ENCODE assay signal across 9 cellular contexts in genomic region chr1:6624712-6625578, GRCh38. TPM values are rescaled to one million over a fixed set of nuclear protein-coding genes. Genes with fewer than 3 reads are reported as not detected.
A peak's percentile ranks its signal among the peaks of the same experiment; 100 is the strongest.
DNase-seq lines count a peak whose midpoint lies in the region; ATAC-seq, FAIRE-seq and TF ChIP-seq lines count a peak whose summit lies in the region.
"Had no signal": no experiment of that assay in that cellular context is flagged by ENCODE, and none has a peak within 500 bp of the region (broad histone marks: within the 10 kb centered on the region; RNA-seq: fewer than 3 reads in every experiment).

Gene THAP3, plus strand, starts transcription at chr1:6624868. Its CDS starts 351 bp downstream, at chr1:6625219.

- H3K36me3 ChIP-seq in HepG2 (replicated peaks in 1 of 2; ENCODE audit: control insufficient read depth in 1 of 2, insufficient read depth in 2 of 2, low read length in 2 of 2) = peaks cover 22 to 65% of the 10 kb centered on the region in 2 experiments; a peak in 4 of 5 replicates

- peak in 1 of 2 experiments; percentile 57; a peak in 1 of 4 replicates for TF ChIP-seq POLR2A in HepG2 (IDR thresholded peaks at IDR 0.05; ENCODE audit: insufficient read depth in 1 of 2, low read depth in 2 of 2, low read length in 2 of 2)

- TF ChIP-seq RAD21 in HepG2 (CRISPR knock-in tag; IDR thresholded peaks at IDR 0.05) = peak; percentile 18; the same call in 1 of the 2 replicates

- no peaks in the 10 kb centered on the region; the same call in 1 of the 2 replicates for H4K20me1 ChIP-seq in HepG2 (ENCODE audit: insufficient read depth, low read length)

- peaks cover 86% of the 10 kb centered on the region for H3K36me3 Mint-ChIP-seq in dendritic cell treated with granulocyte-macrophage colony-stimulating factor and Interleukin-4, amounts not matched to agents 40 ng/mL and 50 ng/mL, for 4 days (ENCODE audit: low read depth)

- DNase-seq in AG10803 (ENCODE audit: low read depth) = peak; percentile 85
- peak; percentile 91 for DNase-seq in NCI-H510A treated with DMSO at 0.1 percent for 48 hours (lab: John Stamatoyannopoulos, UW)
- DNase-seq in activated CD4-positive, alpha-beta T cell treated with anti-CD3 and anti-CD28 coated beads, Interleukin-2, amount 50 U/mL, for 1 hour = peak; percentile 93
- peak; percentile 73 for DNase-seq in HepG2 (ENCODE audit: low spot score)
- DNase-seq in stimulated activated CD4-positive, alpha-beta T cell treated with anti-CD3 and anti-CD28 coated beads, Interleukin-4, amount 100 ng/mL, for 1 hour = peak; percentile 92

- ATAC-seq in GM18873 (IDR thresholded peaks at IDR 0.05; ENCODE audit: low FRiP score, unreplicated experiment) = peak; percentile 41
- peak; percentile 83 for ATAC-seq in HG03135 (IDR thresholded peaks at IDR 0.05; ENCODE audit: unreplicated experiment)
- ATAC-seq in HepG2 = peak; percentile 88

- H3K27me3 ChIP-seq in HepG2 (ENCODE audit: control insufficient read depth in 1 of 2, insufficient read depth in 2 of 2, low read length in 2 of 2) = no peaks in the 10 kb centered on the region; a peak in 1 of 5 replicates

- H3K4me3 ChIP-seq in AG10803 (ENCODE audit: low read length) (peak within 1 kb of the TSS; percentile 72), HepG2 (replicated peaks in 1 of 3; ENCODE audit: insufficient read depth in 1 of 3, low read depth in 2 of 3, low read length in 3 of 3) (peak within 1 kb of the TSS; percentile 74 to 89 (median 88))

- in situ Hi-C loops in HepG2 (cut with HindIII; ENCODE audit: extremely low pct_ligation_motif_present, low pct_unique_long_range_greater_than_20kb) = no loop called here

- peak within 1 kb of the TSS; percentile 81 for H3K27ac Mint-ChIP-seq in dendritic cell treated with granulocyte-macrophage colony-stimulating factor and Interleukin-4, amounts not matched to agents 40 ng/mL and 50 ng/mL, for 4 days

- H3K9me3 Mint-ChIP-seq in dendritic cell treated with granulocyte-macrophage colony-stimulating factor and Interleukin-4, amounts not matched to agents 40 ng/mL and 50 ng/mL, for 4 days = no peaks in the 10 kb centered on the region

- H3K4me1 Mint-ChIP-seq in dendritic cell treated with granulocyte-macrophage colony-stimulating factor and Interleukin-4, amounts not matched to agents 40 ng/mL and 50 ng/mL, for 4 days (ENCODE audit: low read depth) = peaks cover 40% of the 10 kb centered on the region

- H3K27me3 Mint-ChIP-seq in dendritic cell treated with granulocyte-macrophage colony-stimulating factor and Interleukin-4, amounts not matched to agents 40 ng/mL and 50 ng/mL, for 4 days = no peaks in the 10 kb centered on the region

- H3K9ac ChIP-seq in HepG2 (ENCODE audit: insufficient read depth, low read depth, low read length) = peak within 1 kb of the TSS; percentile 92

- peaks cover 31% of the 10 kb centered on the region for H3K4me1 ChIP-seq in HepG2 (ENCODE audit: insufficient read depth, low read length)

- H3K79me2 ChIP-seq in HepG2 (ENCODE audit: insufficient read depth, low read length) = peaks cover 31% of the 10 kb centered on the region

- POLR2A ChIA-PET in HepG2 (lab: Yijun Ruan, JAX) = interaction anchor here (0.7 to 3.1 kb wide), 7 partner anchors 9 to 160 kb away, joined by 3 to 19 read pairs (median 5); partner anchors contain the start of genes CAMTA1, KLHL21, NOL9 and TAS1R1

- BruUV-seq in HepG2 (replicated peaks; lab: Mats Ljungman, UMichigan) = no TSS peak

- intact Hi-C loops in dendritic cell treated with granulocyte-macrophage colony-stimulating factor and Interleukin-4, amounts not matched to agents 40 ng/mL and 50 ng/mL, for 4 days (cut with micrococcal nuclease) = loop anchor here (2.0 kb wide), 1 partner anchor 44 kb away; no protein-coding TSS in a partner anchor
- intact Hi-C loops in HepG2 (cut with micrococcal nuclease; ENCODE audit: unreplicated experiment) = loop anchor here (5.0 kb wide), 1 partner anchor 43 kb away; no protein-coding TSS in a partner anchor

- peak within 1 kb of the TSS; percentile 73 for H3K27ac ChIP-seq in HepG2 (ENCODE audit: extremely low read length, insufficient read depth, low read length)

- CTCF ChIA-PET in HepG2 (lab: Yijun Ruan, JAX; ENCODE audit: low intra/inter-chr PET ratio, low total read pairs) = interaction anchor here (1.4 kb wide), 1 partner anchor 71 kb away, joined by 3 read pairs; the partner anchor contains the start of gene NOL9

- 16% methylated on average over 5 of the region's 73 CpGs for WGBS in HepG2 (ENCODE audit: low lambda C conversion rate)

- H3K9me3 ChIP-seq in HepG2 (ENCODE audit: low read length) = no peaks in the 10 kb centered on the region

- H3K4me2 ChIP-seq in HepG2 (ENCODE audit: low read depth, low read length) = peak within 1 kb of the TSS; percentile 93

- FAIRE-seq in HepG2 (lab: Jason Lieb, UNC) = peak; percentile 70
- FAIRE-seq: TTC549 had no signal

- peak within 1 kb of the TSS; percentile 85 for H3K4me3 Mint-ChIP-seq in dendritic cell treated with granulocyte-macrophage colony-stimulating factor and Interleukin-4, amounts not matched to agents 40 ng/mL and 50 ng/mL, for 4 days

- H2AFZ ChIP-seq in HepG2 (ENCODE audit: low read length) = no peak within 1 kb of the TSS

- TF ChIP-seq EP300 in HepG2 (IDR thresholded peaks at IDR 0.05; ENCODE audit: low read depth in 2 of 2, low read length in 2 of 2) = no peak
- no peak for TF ChIP-seq EP300 in HepG2 (CRISPR knock-in tag; IDR thresholded peaks at IDR 0.05; ENCODE audit: borderline replicate concordance)

- TF ChIP-seq CTCF in AG10803 (conservative IDR thresholded peaks at IDR 0.05; ENCODE audit: low read length) = no peak
- TF ChIP-seq CTCF in HepG2 (CRISPR knock-in tag; IDR thresholded peaks at IDR 0.05) = peak; percentile 71

TF ChIP-seq in HepG2, 621 proteins besides CTCF, POLR2A, EP300 and RAD21 (continues in another document):
- TF ChIP-seq ZBTB7A (CRISPR knock-in tag; IDR thresholded peaks at IDR 0.05) = no peak
- peak; percentile 27; the same call in 1 of the 2 replicates for TF ChIP-seq MAZ (IDR thresholded peaks at IDR 0.05; ENCODE audit: borderline replicate concordance, low read depth, low read length)
- TF ChIP-seq MAZ (CRISPR knock-in tag; IDR thresholded peaks at IDR 0.05; ENCODE audit: low read depth) = peak; percentile 80
- TF ChIP-seq WIZ (CRISPR knock-in tag; IDR thresholded peaks at IDR 0.05) = no peak

RNA-seq across cellular contexts. Expression of gene THAP3, which starts in this region (rescaled TPM):
- 14.9 and 15.0 TPM in 2 replicates for total RNA-seq in HepG2 (2016; rRNA removed; fragmentation: Illumina TruSeq; extraction: Trizol)
- total RNA-seq in HepG2 (2016; cell fraction: cytosol; rRNA removed; fragmentation: Illumina TruSeq; extraction: Trizol; ENCODE audit: low read depth) = 9.0 and 9.7 TPM in 2 replicates
- 15.7 and 15.9 TPM in 2 replicates for total RNA-seq in HepG2 (2016; cell fraction: insoluble cytoplasmic fraction; rRNA removed; fragmentation: Illumina TruSeq; extraction: Trizol)
- total RNA-seq in HepG2 (2016; cell fraction: membrane; rRNA removed; fragmentation: Illumina TruSeq; extraction: Trizol) = 12.2 and 13.1 TPM in 2 replicates
- total RNA-seq in HepG2 (2016; cell fraction: nucleus; rRNA removed; fragmentation: Illumina TruSeq; extraction: Trizol) = 12.6 and 13.1 TPM in 2 replicates
- polyA plus RNA-seq in HepG2 (2011; rRNA removed) = 10.3 and 12.1 TPM in 2 replicates
- 7.0 and 10.7 TPM in 2 replicates for polyA plus RNA-seq in HepG2 (2011; cell fraction: cytosol; rRNA removed)
- 24.3 and 30.1 TPM in 2 replicates for polyA plus RNA-seq in HepG2 (2011; cell fraction: nucleus; rRNA removed)
- 8.1 and 8.4 TPM in 2 replicates for polyA plus RNA-seq in HepG2 (2012)
- 4.4 and 4.8 TPM in 2 replicates for polyA plus RNA-seq in HepG2 (2016; cell fraction: cytosol; fragmentation: Illumina TruSeq; extraction: Trizol; ENCODE audit: low read depth)
- 11.7 and 12.3 TPM in 2 replicates for polyA plus RNA-seq in HepG2 (2016; cell fraction: insoluble cytoplasmic fraction; fragmentation: Illumina TruSeq; extraction: Trizol; ENCODE audit: low read depth)
- 5.1 and 6.0 TPM in 2 replicates for polyA plus RNA-seq in HepG2 (2016; cell fraction: membrane; fragmentation: Illumina TruSeq; extraction: Trizol; ENCODE audit: low read depth)
- 24.7 and 27.0 TPM in 2 replicates for polyA plus RNA-seq in HepG2 (2016; cell fraction: nucleus; fragmentation: Illumina TruSeq; extraction: Trizol; ENCODE audit: insufficient read depth, low read depth)
- polyA minus RNA-seq in HepG2 (2011; rRNA and poly(A)+ RNA removed; ENCODE audit: low replicate concordance) = 17.1 and 18.0 TPM in 2 replicates
- 3.2 and 4.4 TPM in 2 replicates for polyA minus RNA-seq in HepG2 (2011; cell fraction: cytosol; rRNA and poly(A)+ RNA removed)
- polyA minus RNA-seq in HepG2 (2011; cell fraction: nucleus; rRNA and poly(A)+ RNA removed) = 8.4 and 9.4 TPM in 2 replicates

Comparison
In these comparisons a context has a peak if more than half of its experiments do, and no peak if none do; other contexts are left out.
1. Peak in every context shown above with its lines: DNase-seq, ATAC-seq, H3K4me3 ChIP-seq and H3K27ac ChIP-seq.